ENCODE assay signal across 1 cellular context in the genomic region with DNA sequence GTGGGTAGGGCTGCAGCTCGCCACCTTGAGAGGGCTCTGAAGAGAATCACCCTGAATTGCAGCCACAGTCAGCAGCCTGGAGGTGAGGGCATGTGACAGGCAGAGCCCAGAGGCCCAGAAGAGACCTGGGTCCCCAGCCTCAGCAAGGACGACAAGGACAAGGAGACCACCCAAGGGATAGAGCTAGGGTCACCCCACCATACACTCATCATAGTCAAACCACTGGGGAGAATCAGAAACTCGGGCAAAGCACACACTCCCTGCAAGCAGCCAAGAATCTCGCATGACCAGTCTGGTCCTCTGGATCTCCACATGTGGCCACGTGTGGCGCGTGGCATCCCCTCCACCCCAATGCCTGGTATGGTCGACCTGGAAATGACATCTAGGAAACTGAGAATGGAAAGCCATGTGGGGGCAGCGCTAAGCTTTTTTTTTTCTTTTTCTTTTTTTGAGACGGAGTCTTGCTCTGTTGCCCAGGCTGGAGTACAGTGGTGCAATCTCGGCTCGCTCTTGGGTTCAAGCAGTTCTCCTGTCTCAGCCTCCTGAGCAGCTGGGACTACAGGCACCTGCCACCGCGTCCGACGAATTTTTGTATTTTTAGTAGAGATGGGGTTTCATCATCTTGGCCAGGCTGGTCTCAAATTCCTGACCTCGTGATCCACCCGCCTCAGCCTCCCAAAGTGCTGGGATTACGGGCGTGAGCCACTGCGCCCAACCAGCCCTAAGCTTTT.
TF ChIP-seq lines count a peak whose summit lies in the region.

No MANE protein-coding gene starts in this region.

TF ChIP-seq in HepG2, 621 proteins besides CTCF, POLR2A, EP300 and RAD21 (continued from another document and continues in another):
- TF ChIP-seq ZC3H4 (CRISPR knock-in tag; IDR thresholded peaks at IDR 0.05; ENCODE audit: borderline replicate concordance) (no peak; the same call in 1 of the 2 replicates), KLF16 (CRISPR knock-in tag; IDR thresholded peaks at IDR 0.05) (0 out of 4 replicates have a peak, but pooled peaks of 1 of the 2 experiments have one; percentile 12), ZNF282 (IDR thresholded peaks at IDR 0.05; ENCODE audit: partially characterized antibody) (no peak), SALL1 (CRISPR knock-in tag; IDR thresholded peaks at IDR 0.05) (peak; percentile 50), TEAD3 (CRISPR knock-in tag; optimal IDR thresholded peaks at IDR 0.05; ENCODE audit: borderline replicate concordance) (peak; percentile 11), ZBTB1 (CRISPR knock-in tag; IDR thresholded peaks at IDR 0.05; ENCODE audit: borderline replicate concordance) (no peak), DMAP1 (CRISPR knock-in tag; IDR thresholded peaks at IDR 0.05) (no peak), CREB1 (IDR thresholded peaks at IDR 0.05) (no peak), CREB1 (CRISPR knock-in tag; IDR thresholded peaks at IDR 0.05) (no peak), NRL (CRISPR knock-in tag; IDR thresholded peaks at IDR 0.05; ENCODE audit: borderline replicate concordance) (peak; percentile 6; the same call in 1 of the 2 replicates), ZNF121 (CRISPR knock-in tag; IDR thresholded peaks at IDR 0.05) (peak; percentile 97), THAP11 (CRISPR knock-in tag; IDR thresholded peaks at IDR 0.05) (no peak), ZNF616 (CRISPR knock-in tag; IDR thresholded peaks at IDR 0.05; ENCODE audit: low read depth) (0 out of 2 replicates have a peak, but pooled peaks have one; percentile 25), ZIK1 (CRISPR knock-in tag; IDR thresholded peaks at IDR 0.05; ENCODE audit: borderline replicate concordance, low read depth) (no peak), RBFOX2 (IDR thresholded peaks at IDR 0.05; ENCODE audit: low read depth, low read length) (peak; percentile 63), SP140L (CRISPR knock-in tag; IDR thresholded peaks at IDR 0.05; ENCODE audit: borderline replicate concordance) (no peak), GPN1 (CRISPR knock-in tag; IDR thresholded peaks at IDR 0.05; ENCODE audit: borderline replicate concordance) (no peak), ZNF598 (CRISPR knock-in tag; IDR thresholded peaks at IDR 0.05; ENCODE audit: borderline replicate concordance) (no peak), ZEB1 (IDR thresholded peaks at IDR 0.05; ENCODE audit: insufficient replicate concordance, low read depth) (no peak), MED8 (CRISPR knock-in tag; IDR thresholded peaks at IDR 0.05; ENCODE audit: insufficient replicate concordance) (peak; percentile 9), ZNF766 (CRISPR knock-in tag; IDR thresholded peaks at IDR 0.05; ENCODE audit: borderline replicate concordance) (no peak), ZNF205 (CRISPR knock-in tag; IDR thresholded peaks at IDR 0.05) (no peak), ARID2 (CRISPR knock-in tag; IDR thresholded peaks at IDR 0.05; ENCODE audit: borderline replicate concordance) (peak; percentile 42; the same call in 1 of the 2 replicates), IKZF4 (CRISPR knock-in tag; IDR thresholded peaks at IDR 0.05; ENCODE audit: borderline replicate concordance, low read depth, not compliant biosample characterization) (peak; percentile 30), CCDC6 (CRISPR knock-in tag; IDR thresholded peaks at IDR 0.05) (0 out of 2 replicates have a peak, but pooled peaks have one; percentile 34), BORCS8-MEF2B (CRISPR knock-in tag; IDR thresholded peaks at IDR 0.05) (peak; percentile 35; the same call in 1 of the 2 replicates), MXD4 (CRISPR knock-in tag; IDR thresholded peaks at IDR 0.05) (0 out of 2 replicates have a peak, but pooled peaks have one; percentile 37), SP4 (CRISPR knock-in tag; IDR thresholded peaks at IDR 0.05) (peak; percentile 58; the same call in 1 of the 2 replicates)
- TF ChIP-seq, protein P1, sequence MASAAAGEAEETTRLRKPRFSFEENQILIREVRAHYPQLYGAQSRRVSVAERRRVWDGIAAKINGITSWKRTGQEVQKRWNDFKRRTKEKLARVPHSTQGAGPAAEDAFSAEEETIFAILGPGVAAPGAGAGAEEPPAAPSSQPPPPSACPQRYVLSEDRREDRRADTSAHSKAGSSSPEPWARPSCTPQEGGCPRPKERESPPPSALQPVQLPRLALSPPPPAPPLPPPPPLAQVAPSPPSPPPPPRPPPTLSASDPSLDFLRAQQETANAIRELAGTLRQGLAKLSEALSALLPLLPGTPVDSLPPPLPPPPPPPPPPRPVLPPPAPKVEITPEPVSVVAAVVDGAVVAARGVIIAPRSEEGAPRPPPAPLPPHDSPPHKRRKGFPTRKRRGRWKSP (CRISPR knock-in tag; IDR thresholded peaks at IDR 0.05) = peak; percentile 40; the same call in 1 of the 2 replicates
- TF ChIP-seq, protein P2, sequence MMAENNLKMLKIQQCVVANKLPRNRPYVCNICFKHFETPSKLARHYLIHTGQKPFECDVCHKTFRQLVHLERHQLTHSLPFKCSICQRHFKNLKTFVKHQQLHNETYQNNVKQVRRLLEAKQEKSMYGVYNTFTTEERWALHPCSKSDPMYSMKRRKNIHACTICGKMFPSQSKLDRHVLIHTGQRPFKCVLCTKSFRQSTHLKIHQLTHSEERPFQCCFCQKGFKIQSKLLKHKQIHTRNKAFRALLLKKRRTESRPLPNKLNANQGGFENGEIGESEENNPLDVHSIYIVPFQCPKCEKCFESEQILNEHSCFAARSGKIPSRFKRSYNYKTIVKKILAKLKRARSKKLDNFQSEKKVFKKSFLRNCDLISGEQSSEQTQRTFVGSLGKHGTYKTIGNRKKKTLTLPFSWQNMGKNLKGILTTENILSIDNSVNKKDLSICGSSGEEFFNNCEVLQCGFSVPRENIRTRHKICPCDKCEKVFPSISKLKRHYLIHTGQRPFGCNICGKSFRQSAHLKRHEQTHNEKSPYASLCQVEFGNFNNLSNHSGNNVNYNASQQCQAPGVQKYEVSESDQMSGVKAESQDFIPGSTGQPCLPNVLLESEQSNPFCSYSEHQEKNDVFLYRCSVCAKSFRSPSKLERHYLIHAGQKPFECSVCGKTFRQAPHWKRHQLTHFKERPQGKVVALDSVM (CRISPR knock-in tag; IDR thresholded peaks at IDR 0.05) = no peak
- TF ChIP-seq, protein P3, sequence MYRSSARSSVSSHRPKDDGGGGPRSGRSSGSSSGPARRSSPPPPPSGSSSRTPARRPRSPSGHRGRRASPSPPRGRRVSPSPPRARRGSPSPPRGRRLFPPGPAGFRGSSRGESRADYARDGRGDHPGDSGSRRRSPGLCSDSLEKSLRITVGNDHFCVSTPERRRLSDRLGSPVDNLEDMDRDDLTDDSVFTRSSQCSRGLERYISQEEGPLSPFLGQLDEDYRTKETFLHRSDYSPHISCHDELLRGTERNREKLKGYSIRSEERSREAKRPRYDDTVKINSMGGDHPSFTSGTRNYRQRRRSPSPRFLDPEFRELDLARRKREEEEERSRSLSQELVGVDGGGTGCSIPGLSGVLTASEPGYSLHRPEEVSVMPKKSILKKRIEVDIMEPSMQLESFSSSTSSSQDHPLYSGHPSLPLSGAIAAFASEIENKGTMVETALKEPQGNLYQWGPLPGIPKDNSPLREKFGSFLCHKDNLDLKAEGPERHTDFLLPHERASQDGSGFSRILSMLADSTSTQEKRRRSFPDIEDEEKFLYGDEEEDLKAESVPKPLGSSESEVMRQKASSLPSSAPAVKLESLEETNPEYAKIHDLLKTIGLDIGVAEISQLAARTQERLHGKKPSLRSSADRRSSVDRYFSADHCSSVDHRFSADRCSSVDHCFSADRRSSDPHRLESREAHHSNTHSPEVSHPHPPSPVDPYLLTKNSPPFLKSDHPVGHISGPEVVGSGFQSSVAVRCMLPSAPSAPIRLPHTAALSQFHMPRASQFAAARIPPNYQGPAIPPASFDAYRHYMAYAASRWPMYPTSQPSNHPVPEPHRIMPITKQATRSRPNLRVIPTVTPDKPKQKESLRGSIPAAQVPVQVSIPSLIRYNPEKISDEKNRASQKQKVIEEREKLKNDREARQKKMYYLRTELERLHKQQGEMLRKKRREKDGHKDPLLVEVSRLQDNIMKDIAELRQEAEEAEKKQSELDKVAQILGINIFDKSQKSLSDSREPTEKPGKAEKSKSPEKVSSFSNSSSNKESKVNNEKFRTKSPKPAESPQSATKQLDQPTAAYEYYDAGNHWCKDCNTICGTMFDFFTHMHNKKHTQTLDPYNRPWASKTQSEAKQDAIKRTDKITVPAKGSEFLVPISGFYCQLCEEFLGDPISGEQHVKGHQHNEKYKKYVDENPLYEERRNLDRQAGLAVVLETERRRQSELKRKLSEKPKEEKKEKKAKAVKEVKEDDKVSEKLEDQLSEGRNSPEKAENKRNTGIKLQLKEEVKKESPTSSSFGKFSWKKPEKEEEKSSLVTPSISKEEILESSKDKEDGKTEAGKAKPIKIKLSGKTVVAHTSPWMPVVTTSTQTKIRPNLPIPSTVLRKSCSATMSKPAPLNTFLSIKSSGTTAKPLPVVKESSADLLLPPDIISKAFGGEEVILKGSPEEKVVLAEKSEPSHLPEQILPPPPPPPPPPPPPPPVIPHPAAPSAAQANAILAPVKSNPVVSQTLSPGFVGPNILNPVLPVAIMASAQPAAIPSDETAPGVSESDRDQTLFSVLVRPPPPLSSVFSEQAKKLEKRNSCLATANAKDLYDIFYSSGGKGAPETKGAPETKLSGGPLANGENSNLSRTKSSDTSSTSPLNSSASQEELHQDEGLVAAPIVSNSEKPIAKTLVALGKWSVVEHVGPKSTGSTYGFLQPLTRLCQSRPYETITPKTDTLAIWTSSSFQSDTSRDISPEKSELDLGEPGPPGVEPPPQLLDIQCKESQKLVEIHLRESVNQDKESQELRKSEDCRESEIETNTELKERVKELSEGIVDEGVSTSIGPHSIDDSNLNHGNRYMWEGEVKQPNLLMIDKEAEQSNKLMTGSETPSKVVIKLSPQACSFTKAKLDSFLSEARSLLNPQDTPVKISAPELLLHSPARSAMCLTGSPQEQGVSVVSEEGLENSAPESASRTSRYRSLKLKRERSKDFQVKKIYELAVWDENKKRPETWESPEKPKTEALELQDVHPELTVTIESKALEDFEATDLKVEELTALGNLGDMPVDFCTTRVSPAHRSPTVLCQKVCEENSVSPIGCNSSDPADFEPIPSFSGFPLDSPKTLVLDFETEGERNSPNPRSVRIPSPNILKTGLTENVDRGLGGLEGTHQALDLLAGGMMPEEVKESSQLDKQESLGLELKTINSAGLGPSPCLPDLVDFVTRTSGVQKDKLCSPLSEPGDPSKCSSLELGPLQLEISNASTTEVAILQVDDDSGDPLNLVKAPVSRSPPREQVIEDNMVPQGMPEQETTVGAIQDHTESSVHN (CRISPR knock-in tag; IDR thresholded peaks at IDR 0.05) = no peak
- TF ChIP-seq, protein P4, sequence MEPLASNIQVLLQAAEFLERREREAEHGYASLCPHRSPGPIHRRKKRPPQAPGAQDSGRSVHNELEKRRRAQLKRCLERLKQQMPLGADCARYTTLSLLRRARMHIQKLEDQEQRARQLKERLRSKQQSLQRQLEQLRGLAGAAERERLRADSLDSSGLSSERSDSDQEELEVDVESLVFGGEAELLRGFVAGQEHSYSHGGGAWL (CRISPR knock-in tag; IDR thresholded peaks at IDR 0.05) = no peak
- TF ChIP-seq, protein P5, sequence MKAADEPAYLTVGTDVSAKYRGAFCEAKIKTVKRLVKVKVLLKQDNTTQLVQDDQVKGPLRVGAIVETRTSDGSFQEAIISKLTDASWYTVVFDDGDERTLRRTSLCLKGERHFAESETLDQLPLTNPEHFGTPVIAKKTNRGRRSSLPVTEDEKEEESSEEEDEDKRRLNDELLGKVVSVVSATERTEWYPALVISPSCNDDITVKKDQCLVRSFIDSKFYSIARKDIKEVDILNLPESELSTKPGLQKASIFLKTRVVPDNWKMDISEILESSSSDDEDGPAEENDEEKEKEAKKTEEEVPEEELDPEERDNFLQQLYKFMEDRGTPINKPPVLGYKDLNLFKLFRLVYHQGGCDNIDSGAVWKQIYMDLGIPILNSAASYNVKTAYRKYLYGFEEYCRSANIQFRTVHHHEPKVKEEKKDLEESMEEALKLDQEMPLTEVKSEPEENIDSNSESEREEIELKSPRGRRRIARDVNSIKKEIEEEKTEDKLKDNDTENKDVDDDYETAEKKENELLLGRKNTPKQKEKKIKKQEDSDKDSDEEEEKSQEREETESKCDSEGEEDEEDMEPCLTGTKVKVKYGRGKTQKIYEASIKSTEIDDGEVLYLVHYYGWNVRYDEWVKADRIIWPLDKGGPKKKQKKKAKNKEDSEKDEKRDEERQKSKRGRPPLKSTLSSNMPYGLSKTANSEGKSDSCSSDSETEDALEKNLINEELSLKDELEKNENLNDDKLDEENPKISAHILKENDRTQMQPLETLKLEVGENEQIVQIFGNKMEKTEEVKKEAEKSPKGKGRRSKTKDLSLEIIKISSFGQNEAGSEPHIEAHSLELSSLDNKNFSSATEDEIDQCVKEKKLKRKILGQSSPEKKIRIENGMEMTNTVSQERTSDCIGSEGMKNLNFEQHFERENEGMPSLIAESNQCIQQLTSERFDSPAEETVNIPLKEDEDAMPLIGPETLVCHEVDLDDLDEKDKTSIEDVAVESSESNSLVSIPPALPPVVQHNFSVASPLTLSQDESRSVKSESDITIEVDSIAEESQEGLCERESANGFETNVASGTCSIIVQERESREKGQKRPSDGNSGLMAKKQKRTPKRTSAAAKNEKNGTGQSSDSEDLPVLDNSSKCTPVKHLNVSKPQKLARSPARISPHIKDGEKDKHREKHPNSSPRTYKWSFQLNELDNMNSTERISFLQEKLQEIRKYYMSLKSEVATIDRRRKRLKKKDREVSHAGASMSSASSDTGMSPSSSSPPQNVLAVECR (CRISPR knock-in tag; IDR thresholded peaks at IDR 0.05; ENCODE audit: borderline replicate concordance) = no peak
